Comparison of ENCODE assay signal across 8 cellular contexts in genomic region chr16:57275992-57276391, GRCh38. TPM values are rescaled to one million over a fixed set of nuclear protein-coding genes. Genes with fewer than 3 reads are reported as not detected.
A peak's percentile ranks its signal among the peaks of the same experiment; 100 is the strongest.
DNase-seq lines count a peak whose midpoint lies in the region; ATAC-seq, FAIRE-seq and TF ChIP-seq lines count a peak whose summit lies in the region.
"Not testable (repeated sequence)": the region's sequence is repeated elsewhere in the genome, so short reads cannot be mapped to it uniquely, and the experiment has no call there.
"Had no signal": no experiment of that assay in that cellular context is flagged by ENCODE, and none has a peak within 500 bp of the region (broad histone marks: within the 10 kb centered on the region; RNA-seq: fewer than 3 reads in every experiment).

No MANE protein-coding gene starts in this region.

- not testable (repeated sequence) for H3K9ac ChIP-seq in H1 (replicated peaks in 1 of 4; ENCODE audit: extremely low read depth in 1 of 4, low read depth in 3 of 4, low read length in 3 of 4)

- H2BK15ac ChIP-seq in H1 (ENCODE audit: low read length): peak overlapping the region; percentile 46; the same call in 1 of the 2 replicates

- not testable (repeated sequence) for H3K36me3 ChIP-seq in RWPE2 (ENCODE audit: low read depth); H1 (ENCODE audit: control insufficient read depth in 2 of 4, insufficient read depth in 4 of 4, low read length in 3 of 4); left ventricle myocardium inferior; lower lobe of right lung; vagina

- not testable (repeated sequence) for TF ChIP-seq CTCF in RWPE2 (IDR thresholded peaks at IDR 0.05; ENCODE audit: poor library complexity, severe bottlenecking); MCF 10A (IDR thresholded peaks at IDR 0.05; ENCODE audit: unreplicated experiment); H1 (IDR thresholded peaks at IDR 0.05; ENCODE audit: control extremely low read depth in 1 of 3, insufficient read depth in 1 of 3, low read depth in 1 of 3, low read length in 3 of 3); left ventricle myocardium inferior (IDR thresholded peaks at IDR 0.05; ENCODE audit: borderline replicate concordance); lower lobe of right lung (IDR thresholded peaks at IDR 0.05); vagina (IDR thresholded peaks at IDR 0.05)

- not testable (repeated sequence) for H3K23me2 ChIP-seq in H1 (ENCODE audit: low read depth, low read length)

- not testable (repeated sequence) for H3K36me3 Mint-ChIP-seq in MCF 10A (ENCODE audit: insufficient read depth, unreplicated experiment)

- H2BK5ac ChIP-seq in H1 (ENCODE audit: low read depth, low read length): not testable (repeated sequence)

- H3K27ac ChIP-seq in RWPE2 (ENCODE audit: poor library complexity, severe bottlenecking) (peak overlapping the region; percentile 97), left ventricle myocardium inferior (replicated peaks) (peak overlapping the region; percentile 63), lower lobe of right lung (peak overlapping the region; percentile 40), substantia nigra (ENCODE audit: low read depth, low read length, poor library complexity, severe bottlenecking) (peak overlapping the region; percentile 98), vagina (peak overlapping the region; percentile 53)
- H3K27ac ChIP-seq in H1 (ENCODE audit: low read depth, low read length): not testable (repeated sequence)

- not testable (repeated sequence) for H2AK5ac ChIP-seq in H1 (ENCODE audit: low read depth, low read length)

- H3K9me3 ChIP-seq in RWPE2 (ENCODE audit: severe bottlenecking); H1 (ENCODE audit: insufficient read depth in 2 of 2, low read depth in 1 of 2, low read length in 1 of 2); left ventricle myocardium inferior (replicated peaks); lower lobe of right lung; vagina: not testable (repeated sequence)

- H2BK12ac ChIP-seq in H1 (ENCODE audit: low read depth, low read length): peak overlapping the region; percentile 75; the same call in 1 of the 2 replicates

- not testable (repeated sequence) for H3K18ac ChIP-seq in H1 (ENCODE audit: extremely low read depth, low read length)

- intact Hi-C loops in MCF 10A (cut with micrococcal nuclease): loop anchor here (2.0 kb wide), 2 partner anchors 25 to 31 kb away; partner anchors contain the start of gene ARL2BP
- intact Hi-C loops in left ventricle myocardium inferior (cut with micrococcal nuclease); lower lobe of right lung (cut with DNase I); vagina (cut with DNase I): not testable (repeated sequence)

- not testable (repeated sequence) for H3K56ac ChIP-seq in H1 (replicated peaks; ENCODE audit: insufficient read length, low read depth, low read length)

- not testable (repeated sequence) for H3K4me2 ChIP-seq in H1 (ENCODE audit: insufficient read depth in 1 of 2, low read depth in 2 of 2, low read length in 2 of 2)

- H3K79me1 ChIP-seq in H1 (ENCODE audit: low read depth, low read length): not testable (repeated sequence)

- POLR2A ChIA-PET in MCF 10A (lab: Yijun Ruan, JAX): interaction anchor here (2.0 to 8.0 kb wide), 4 partner anchors 11 to 32 kb away, joined by 6 to 137 read pairs (median 32); partner anchors contain the start of gene ARL2BP
- POLR2A ChIA-PET in H1 (lab: Charles Lee; ENCODE audit: partially characterized antibody): not testable (repeated sequence)

- CTCF ChIA-PET in MCF 10A (lab: Yijun Ruan, JAX) (interaction anchor here (0.6 to 1.8 kb wide), 4 partner anchors 9 to 51 kb away, joined by 3 to 6 read pairs (median 3); no protein-coding TSS in a partner anchor), H1 (lab: Charles Lee; ENCODE audit: partially characterized antibody) (interaction anchor here (1.8 kb wide), 1 partner anchor 143 kb away, joined by 4 read pairs; no protein-coding TSS in a partner anchor)

- H2BK120ac ChIP-seq in H1 (replicated peaks; ENCODE audit: low read depth, low read length): not testable (repeated sequence)

- DNase-seq in RWPE2 (ENCODE audit: low spot score); MCF 10A (ENCODE audit: unreplicated experiment); H1 (ENCODE audit: low read depth in 1 of 2, low spot score in 2 of 2); left ventricle myocardium inferior; lower lobe of right lung; substantia nigra (lab: John Stamatoyannopoulos, UW); vagina (ENCODE audit: extremely low spot score in 2 of 2): not testable (repeated sequence)

- H2AFZ ChIP-seq in H1 (ENCODE audit: low read length): not testable (repeated sequence)

- H3K4me1 ChIP-seq in RWPE2 (ENCODE audit: insufficient read depth, poor library complexity, severe bottlenecking) (peaks cover 41% of the 10 kb centered on the region), left ventricle myocardium inferior (peaks cover 15% of the 10 kb centered on the region), lower lobe of right lung (peaks cover 59% of the 10 kb centered on the region), vagina (peaks cover 27% of the 10 kb centered on the region)
- not testable (repeated sequence) for H3K4me1 ChIP-seq in H1 (replicated peaks in 1 of 4; ENCODE audit: control insufficient read depth in 3 of 4, insufficient read depth in 4 of 4, low read length in 3 of 4)

- not testable (repeated sequence) for H4K91ac ChIP-seq in H1 (replicated peaks; ENCODE audit: insufficient read length, low read length)

- not testable (repeated sequence) for FAIRE-seq in H1 (lab: Jason Lieb, UNC)

- 83% methylated on average over 5 of the region's 5 CpGs; no CpG with 5 or more reads in 1 of the 2 experiments for WGBS in H1 (ENCODE audit: extremely low coverage in 1 of 2, insufficient coverage in 1 of 2, insufficient read length in 1 of 2, insufficient replicate concordance in 2 of 2, low coverage in 1 of 2, low lambda C conversion rate in 2 of 2, missing lambda C conversion rate in 1 of 2), 2 experiments

- not testable (repeated sequence) for H4K5ac ChIP-seq in H1 (ENCODE audit: insufficient read length, low read depth, low read length)

- not testable (repeated sequence) for H3K14ac ChIP-seq in H1 (ENCODE audit: insufficient read length)

- not testable (repeated sequence) for H3K79me2 ChIP-seq in H1 (ENCODE audit: control insufficient read depth in 1 of 2, insufficient read depth in 2 of 2, low read length in 2 of 2)

- not testable (repeated sequence) for BruUV-seq in MCF 10A (replicated peaks; lab: Mats Ljungman, UMichigan)

- H3K4me3 Mint-ChIP-seq in MCF 10A (ENCODE audit: unreplicated experiment): not testable (repeated sequence)

- H3K27me3 Mint-ChIP-seq in MCF 10A (ENCODE audit: insufficient read depth, unreplicated experiment): not testable (repeated sequence)

- not testable (repeated sequence) for H3K4me3 ChIP-seq in RWPE2 (ENCODE audit: severe bottlenecking); H1 (ENCODE audit: extremely low read depth in 1 of 4, insufficient read depth in 2 of 4, low read depth in 3 of 4, low read length in 4 of 4); left ventricle myocardium inferior; lower lobe of right lung; vagina

- not testable (repeated sequence) for H4K20me1 ChIP-seq in H1 (replicated peaks in 1 of 2; ENCODE audit: control insufficient read depth in 1 of 2, insufficient read depth in 2 of 2, low read length in 2 of 2)

- peak overlapping the region; percentile 89 for H3K27ac Mint-ChIP-seq in MCF 10A (ENCODE audit: low read depth, unreplicated experiment)

- H2BK20ac ChIP-seq in H1 (ENCODE audit: low read length): not testable (repeated sequence)

- not testable (repeated sequence) for TF ChIP-seq EP300 in H1 (IDR thresholded peaks at IDR 0.05; ENCODE audit: borderline replicate concordance in 1 of 2, low read depth in 2 of 2, low read length in 2 of 2)

- H3K9me3 Mint-ChIP-seq in MCF 10A (ENCODE audit: unreplicated experiment): not testable (repeated sequence)

- H3K4ac ChIP-seq in H1 (replicated peaks; ENCODE audit: insufficient read length, low read depth, low read length): not testable (repeated sequence)

- H3K4me1 Mint-ChIP-seq in MCF 10A (ENCODE audit: insufficient read depth, unreplicated experiment): peaks cover 27% of the 10 kb centered on the region

- ATAC-seq in RWPE2 (ENCODE audit: low read depth); lower lobe of right lung: not testable (repeated sequence)

- not testable (repeated sequence) for H4K8ac ChIP-seq in H1 (ENCODE audit: extremely low read depth, insufficient read depth, low read length)

- H3K27me3 ChIP-seq in RWPE2 (ENCODE audit: insufficient read depth, poor library complexity, severe bottlenecking); H1 (replicated peaks in 1 of 4; ENCODE audit: control insufficient read depth in 3 of 4, extremely low read depth in 1 of 4, insufficient read depth in 3 of 4, low read length in 3 of 4); left ventricle myocardium inferior (ENCODE audit: low read depth); lower lobe of right lung (ENCODE audit: low read depth); vagina: not testable (repeated sequence)

- not testable (repeated sequence) for H3K23ac ChIP-seq in H1 (ENCODE audit: insufficient read length)

- not testable (repeated sequence) for TF ChIP-seq POLR2A in H1 (IDR thresholded peaks at IDR 0.05; ENCODE audit: control extremely low read depth in 1 of 2, low read depth in 2 of 2, low read length in 2 of 2); vagina (IDR thresholded peaks at IDR 0.05)

- not testable (repeated sequence) for TF ChIP-seq RAD21 in H1 (IDR thresholded peaks at IDR 0.05 in 1 of 2, conservative IDR thresholded peaks at IDR 0.05 in 1 of 2; ENCODE audit: low read depth in 2 of 2, low read length in 2 of 2)

RNA-seq across cellular contexts. Expression of gene PLLP, which starts 8.5 kb away (rescaled TPM):
- total RNA-seq in MCF 10A (2022): 3.9 and 6.1 TPM in 2 replicates
- 2.3 and 2.9 TPM in 2 replicates for total RNA-seq in H1 (2021; fragmentation: NEBNext Ultra II Directional; extraction: Animal tissue kit (Norgen Biotek cat#: 25700))
- polyA plus RNA-seq in H1 (2011; rRNA removed): 9.7 and 10.6 TPM in 2 replicates
- polyA plus RNA-seq in H1 (2011; cell fraction: cytosol; rRNA removed): 6.6 TPM
- polyA plus RNA-seq in H1 (2011; cell fraction: nucleus; rRNA removed): 4.5 TPM
- 2.7 to 4.6 TPM (median 3.7 TPM) in 4 replicates for polyA plus RNA-seq in H1 (2012, experiment 1 of 2)
- 5.6 TPM for polyA plus RNA-seq in H1 (2012, experiment 2 of 2)
- 4.5 TPM for polyA plus RNA-seq in H1 (2013, experiment 1 of 2)
- polyA plus RNA-seq in H1 (2013, experiment 2 of 2): 5.9 TPM
- polyA minus RNA-seq in H1 (2011; rRNA and poly(A)+ RNA removed): 3.9 and 4.3 TPM in 2 replicates
- polyA minus RNA-seq in H1 (2011; cell fraction: cytosol; rRNA and poly(A)+ RNA removed): 4.3 TPM
- polyA minus RNA-seq in H1 (2011; cell fraction: nucleus; rRNA and poly(A)+ RNA removed): 2.7 TPM
- 5.2 TPM for total RNA-seq in left ventricle myocardium inferior
- 77.5 TPM for total RNA-seq in lower lobe of right lung
- 44.0 TPM for total RNA-seq in vagina
- total RNA-seq: GM23248 had no signal

RNA-seq across cellular contexts. Expression of gene ARL2BP, which starts 30.9 kb away (rescaled TPM):
- total RNA-seq in MCF 10A (2022) (94.4 and 114 TPM in 2 replicates), left ventricle myocardium inferior (57.8 TPM), lower lobe of right lung (58.1 TPM), vagina (44.7 TPM)
- 13.6 and 13.7 TPM in 2 replicates for total RNA-seq in H1 (2021; fragmentation: NEBNext Ultra II Directional; extraction: Animal tissue kit (Norgen Biotek cat#: 25700))
- polyA plus RNA-seq in H1 (2011; rRNA removed): 13.3 and 18.3 TPM in 2 replicates
- 12.6 TPM for polyA plus RNA-seq in H1 (2011; cell fraction: cytosol; rRNA removed)
- polyA plus RNA-seq in H1 (2011; cell fraction: nucleus; rRNA removed): 5.5 TPM
- 8.6 to 11.7 TPM (median 10.3 TPM) in 4 replicates for polyA plus RNA-seq in H1 (2012, experiment 1 of 2)
- 3.9 TPM for polyA plus RNA-seq in H1 (2012, experiment 2 of 2)
- 11.1 TPM for polyA plus RNA-seq in H1 (2013, experiment 1 of 2)
- 11.9 TPM for polyA plus RNA-seq in H1 (2013, experiment 2 of 2)
- 9.9 TPM in 2 replicates for polyA minus RNA-seq in H1 (2011; rRNA and poly(A)+ RNA removed)
- polyA minus RNA-seq in H1 (2011; cell fraction: cytosol; rRNA and poly(A)+ RNA removed): 10.2 TPM
- polyA minus RNA-seq in H1 (2011; cell fraction: nucleus; rRNA and poly(A)+ RNA removed): 6.4 TPM
